In genomic region chr1:193437785-193438184, GRCh38 we compare ENCODE assay signal across 11 cellular contexts.
DNase-seq lines count a peak whose midpoint lies in the region; ATAC-seq lines count a peak whose summit lies in the region.
"Had no signal": no experiment of that assay in that cellular context is flagged by ENCODE, and none has a peak within 500 bp of the region (broad histone marks: within the 10 kb centered on the region; RNA-seq: fewer than 3 reads in every experiment).

No MANE protein-coding gene starts in this region.

- ATAC-seq in GM18867 (IDR thresholded peaks at IDR 0.05; ENCODE audit: unreplicated experiment) (peak; percentile 81), GM21528 (IDR thresholded peaks at IDR 0.05; ENCODE audit: low FRiP score, unreplicated experiment) (peak; percentile 70), HG03196 (IDR thresholded peaks at IDR 0.05; ENCODE audit: unreplicated experiment) (peak; percentile 82)

- H3K27ac ChIP-seq in epithelial cell of prostate = peak overlapping the region; percentile 14

- DNase-seq in epithelial cell of prostate (ENCODE audit: low read depth, low spot score) = peak; percentile 92
- DNase-seq in NCI-H524 (lab: John Stamatoyannopoulos, UW) = no peak
- no peak for DNase-seq in NCI-H1436 treated with DMSO at 0.1 percent for 48 hours (lab: John Stamatoyannopoulos, UW)
- DNase-seq in NCI-H510A treated with DMSO at 0.1 percent for 48 hours (lab: John Stamatoyannopoulos, UW) = no peak
- no peak for DNase-seq in AG08395 (ENCODE audit: low spot score)
- DNase-seq: activated T-cell treated with anti-CD3 and anti-CD28 coated beads, Interleukin-2, amount 50 U/mL, for 48 hours; EL; stimulated activated CD4-positive, alpha-beta T cell treated with anti-CD3 and anti-CD28 coated beads, Interleukin-4, amount 100 ng/mL, for 4 hours had no signal
